Comparison of ENCODE assay signal across 23 cellular contexts in the genomic region with DNA sequence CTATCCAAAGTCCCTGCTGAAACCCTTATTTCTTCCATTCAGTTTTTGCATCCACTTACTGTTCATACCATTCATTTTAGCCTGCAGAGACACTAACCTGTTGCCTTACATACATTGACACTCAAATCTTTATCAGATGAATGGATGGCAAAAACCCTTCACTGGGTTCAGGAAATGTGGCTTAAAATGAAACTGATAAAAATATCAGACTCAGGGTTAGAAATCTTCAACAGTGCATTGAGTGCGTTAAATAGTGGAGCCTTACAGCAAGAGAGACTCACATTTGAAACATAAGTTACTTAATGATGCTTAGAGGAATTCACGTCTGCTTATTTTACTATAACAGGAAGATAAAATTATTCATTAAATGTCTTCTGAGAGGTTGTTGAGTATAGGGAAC.
"Had no signal": no experiment of that assay in that cellular context is flagged by ENCODE, and none has a peak within 500 bp of the region (broad histone marks: within the 10 kb centered on the region; RNA-seq: fewer than 3 reads in every experiment).

No MANE protein-coding gene starts in this region.

- H3K4me1 ChIP-seq: prostate gland, right atrium auricular region, suprapubic skin, transverse colon, upper lobe of right lung, uterus had no signal

- H3K4me2 ChIP-seq: smooth muscle cell had no signal

- H3K36me3 ChIP-seq: prostate gland, right atrium auricular region, suprapubic skin, transverse colon, upper lobe of right lung, uterus had no signal

- H3K4me3 ChIP-seq: dorsolateral prefrontal cortex, lung, mucosa of descending colon, prostate gland, right atrium auricular region, smooth muscle cell, suprapubic skin, transverse colon, upper lobe of right lung, uterus had no signal

- DNase-seq: dorsolateral prefrontal cortex; effector CD4-positive, alpha-beta T cell; hypothalamus; mucosa of descending colon; naive B cell; nephron progenitor cell; nucleus accumbens; stimulated activated CD4-positive, alpha-beta T cell treated with anti-CD3 and anti-CD28 coated beads, Interleukin-12 subunit alpha, Interleukin-12 subunit beta, amount 100 ng/mL, for 4 hours; stimulated activated CD4-positive, alpha-beta T cell treated with anti-CD3 and anti-CD28 coated beads, Interleukin-1b, Interleukin-23, amount 100 ng/mL, for 48 hours; stimulated activated CD4-positive, alpha-beta T cell treated with anti-CD3 and anti-CD28 coated beads, Interleukin-4, amount 100 ng/mL, for 1 hour; stimulated activated CD8-positive, alpha-beta memory T cell treated with anti-CD3 and anti-CD28 coated beads, Interleukin-4, amount 100 ng/mL, for 48 hours; stimulated activated naive CD4-positive, alpha-beta T cell; stimulated activated naive CD8-positive, alpha-beta T cell treated with anti-CD3 and anti-CD28 coated beads, Interleukin-15, amount 100 ng/mL, for 72 hours; transverse colon; upper lobe of right lung; uterus had no signal

- H3K27ac ChIP-seq: dorsolateral prefrontal cortex, prostate gland, right atrium auricular region, suprapubic skin, transverse colon, upper lobe of right lung, uterus had no signal

- ATAC-seq: left lobe of liver; mucosa of descending colon; sciatic nerve; stimulated activated naive CD8-positive, alpha-beta T cell treated with anti-CD3 and anti-CD28 coated beads, Interleukin-15, amount 100 ng/mL, for 72 hours; upper lobe of right lung had no signal

- H3K9me3 ChIP-seq: mucosa of descending colon, prostate gland, right atrium auricular region, suprapubic skin, transverse colon, upper lobe of right lung, uterus had no signal

- H3K27me3 ChIP-seq: dorsolateral prefrontal cortex, right atrium auricular region, suprapubic skin, transverse colon, upper lobe of right lung, uterus had no signal
